1 cellular context compared by ENCODE assay signal in the genomic region with DNA sequence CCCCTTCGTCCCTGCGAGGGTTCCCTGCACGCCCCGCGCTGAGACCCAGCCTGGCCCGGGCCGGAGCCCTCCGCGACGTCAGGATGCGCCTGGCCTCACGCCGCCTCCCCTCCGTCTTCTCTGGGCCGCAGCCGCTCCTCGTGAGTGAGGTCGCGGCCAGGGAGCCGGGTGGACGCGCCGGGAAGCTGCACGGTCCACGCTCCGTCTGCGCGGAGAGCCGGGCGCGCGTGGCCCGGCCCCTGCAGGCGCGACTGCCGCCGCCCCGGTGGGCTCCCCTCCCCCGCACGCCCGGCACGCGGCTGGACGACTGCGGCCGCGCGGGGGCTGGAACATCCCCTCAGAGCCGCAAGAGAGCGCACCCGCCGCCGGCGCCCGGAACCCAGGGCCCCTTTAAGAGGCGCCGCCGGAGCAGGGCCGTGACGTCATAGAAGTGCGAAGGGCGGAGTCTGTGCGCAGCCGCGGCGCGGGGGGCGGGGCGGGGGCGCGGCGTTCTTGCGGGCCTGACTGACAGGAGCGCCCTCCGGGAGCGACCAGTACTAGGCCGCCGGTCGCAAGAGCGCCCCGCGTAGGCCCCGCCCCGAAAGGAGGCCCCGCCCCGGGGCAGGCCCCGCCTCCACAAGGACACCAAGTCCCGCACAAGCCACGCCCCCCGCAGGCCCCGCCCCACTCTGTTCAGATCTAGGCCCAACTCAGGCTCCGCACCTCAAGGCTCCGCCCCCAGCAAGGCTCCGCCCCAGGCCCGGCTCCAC.
TF ChIP-seq lines count a peak whose summit lies in the region.

No MANE protein-coding gene starts in this region.

TF ChIP-seq in HEK293, 187 proteins besides CTCF, POLR2A, EP300 and RAD21 (continued from another document):
- TF ChIP-seq ZNF629 (tag by site-specific recombination; IDR thresholded peaks at IDR 0.05) (peak; percentile 96), ZFP3 (tag by site-specific recombination; IDR thresholded peaks at IDR 0.05; ENCODE audit: low read depth) (no peak), KLF1 (tag by site-specific recombination; IDR thresholded peaks at IDR 0.05) (peak; percentile 39; the same call in 1 of the 2 replicates), ZBTB8A (tag by site-specific recombination; IDR thresholded peaks at IDR 0.05) (peak; percentile 96), ZNF169 (tag by site-specific recombination; IDR thresholded peaks at IDR 0.05) (no peak), ZNF677 (tag by site-specific recombination; IDR thresholded peaks at IDR 0.05) (peak; percentile 40; the same call in 1 of the 2 replicates), ZNF660 (tag by site-specific recombination; IDR thresholded peaks at IDR 0.05) (0 out of 2 replicates have a peak, but pooled peaks have one; percentile 9), GFI1B (tag by site-specific recombination; IDR thresholded peaks at IDR 0.05) (no peak), ZNF76 (tag by site-specific recombination; IDR thresholded peaks at IDR 0.05; ENCODE audit: borderline replicate concordance, low read depth) (0 out of 2 replicates have a peak, but pooled peaks have one; percentile 45), ZNF341 (tag by site-specific recombination; IDR thresholded peaks at IDR 0.05; ENCODE audit: low read depth) (no peak), ZNF561 (tag by site-specific recombination; IDR thresholded peaks at IDR 0.05; ENCODE audit: borderline replicate concordance) (peak; percentile 32; the same call in 1 of the 2 replicates), ZNF174 (tag by site-specific recombination; IDR thresholded peaks at IDR 0.05) (no peak), ZFP41 (tag by site-specific recombination; IDR thresholded peaks at IDR 0.05; ENCODE audit: borderline replicate concordance) (no peak), ZXDB (tag by site-specific recombination; IDR thresholded peaks at IDR 0.05) (0 out of 2 replicates have a peak, but pooled peaks have one; percentile 16), KLF9 (tag by site-specific recombination; IDR thresholded peaks at IDR 0.05; ENCODE audit: low read depth) (peak; percentile 78), ZFHX2 (tag by site-specific recombination; conservative IDR thresholded peaks at IDR 0.05) (peak; percentile 36; the same call in 1 of the 2 replicates), ZBTB20 (tag by site-specific recombination; IDR thresholded peaks at IDR 0.05) (peak; percentile 79; the same call in 1 of the 2 replicates), ZFP69B (tag by site-specific recombination; IDR thresholded peaks at IDR 0.05) (peak; percentile 94), ZNF37A (tag by site-specific recombination; IDR thresholded peaks at IDR 0.05) (0 out of 2 replicates have a peak, but pooled peaks have one; percentile 3), GLIS1 (tag by site-specific recombination; IDR thresholded peaks at IDR 0.05) (peak; percentile 34; the same call in 1 of the 2 replicates), ZBTB21 (tag by site-specific recombination; IDR thresholded peaks at IDR 0.05) (peak; percentile 85)
- TF ChIP-seq, protein P1, sequence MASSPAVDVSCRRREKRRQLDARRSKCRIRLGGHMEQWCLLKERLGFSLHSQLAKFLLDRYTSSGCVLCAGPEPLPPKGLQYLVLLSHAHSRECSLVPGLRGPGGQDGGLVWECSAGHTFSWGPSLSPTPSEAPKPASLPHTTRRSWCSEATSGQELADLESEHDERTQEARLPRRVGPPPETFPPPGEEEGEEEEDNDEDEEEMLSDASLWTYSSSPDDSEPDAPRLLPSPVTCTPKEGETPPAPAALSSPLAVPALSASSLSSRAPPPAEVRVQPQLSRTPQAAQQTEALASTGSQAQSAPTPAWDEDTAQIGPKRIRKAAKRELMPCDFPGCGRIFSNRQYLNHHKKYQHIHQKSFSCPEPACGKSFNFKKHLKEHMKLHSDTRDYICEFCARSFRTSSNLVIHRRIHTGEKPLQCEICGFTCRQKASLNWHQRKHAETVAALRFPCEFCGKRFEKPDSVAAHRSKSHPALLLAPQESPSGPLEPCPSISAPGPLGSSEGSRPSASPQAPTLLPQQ (tag by site-specific recombination; IDR thresholded peaks at IDR 0.05) = peak; percentile 99
- TF ChIP-seq, protein P2, sequence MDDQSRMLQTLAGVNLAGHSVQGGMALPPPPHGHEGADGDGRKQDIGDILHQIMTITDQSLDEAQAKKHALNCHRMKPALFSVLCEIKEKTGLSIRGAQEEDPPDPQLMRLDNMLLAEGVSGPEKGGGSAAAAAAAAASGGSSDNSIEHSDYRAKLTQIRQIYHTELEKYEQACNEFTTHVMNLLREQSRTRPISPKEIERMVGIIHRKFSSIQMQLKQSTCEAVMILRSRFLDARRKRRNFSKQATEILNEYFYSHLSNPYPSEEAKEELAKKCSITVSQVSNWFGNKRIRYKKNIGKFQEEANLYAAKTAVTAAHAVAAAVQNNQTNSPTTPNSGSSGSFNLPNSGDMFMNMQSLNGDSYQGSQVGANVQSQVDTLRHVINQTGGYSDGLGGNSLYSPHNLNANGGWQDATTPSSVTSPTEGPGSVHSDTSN (CRISPR knock-in tag; IDR thresholded peaks at IDR 0.05) = peak; percentile 68
- TF ChIP-seq, protein P3, sequence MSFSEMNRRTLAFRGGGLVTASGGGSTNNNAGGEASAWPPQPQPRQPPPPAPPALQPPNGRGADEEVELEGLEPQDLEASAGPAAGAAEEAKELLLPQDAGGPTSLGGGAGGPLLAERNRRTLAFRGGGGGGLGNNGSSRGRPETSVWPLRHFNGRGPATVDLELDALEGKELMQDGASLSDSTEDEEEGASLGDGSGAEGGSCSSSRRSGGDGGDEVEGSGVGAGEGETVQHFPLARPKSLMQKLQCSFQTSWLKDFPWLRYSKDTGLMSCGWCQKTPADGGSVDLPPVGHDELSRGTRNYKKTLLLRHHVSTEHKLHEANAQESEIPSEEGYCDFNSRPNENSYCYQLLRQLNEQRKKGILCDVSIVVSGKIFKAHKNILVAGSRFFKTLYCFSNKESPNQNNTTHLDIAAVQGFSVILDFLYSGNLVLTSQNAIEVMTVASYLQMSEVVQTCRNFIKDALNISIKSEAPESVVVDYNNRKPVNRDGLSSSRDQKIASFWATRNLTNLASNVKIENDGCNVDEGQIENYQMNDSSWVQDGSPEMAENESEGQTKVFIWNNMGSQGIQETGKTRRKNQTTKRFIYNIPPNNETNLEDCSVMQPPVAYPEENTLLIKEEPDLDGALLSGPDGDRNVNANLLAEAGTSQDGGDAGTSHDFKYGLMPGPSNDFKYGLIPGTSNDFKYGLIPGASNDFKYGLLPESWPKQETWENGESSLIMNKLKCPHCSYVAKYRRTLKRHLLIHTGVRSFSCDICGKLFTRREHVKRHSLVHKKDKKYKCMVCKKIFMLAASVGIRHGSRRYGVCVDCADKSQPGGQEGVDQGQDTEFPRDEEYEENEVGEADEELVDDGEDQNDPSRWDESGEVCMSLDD (tag by site-specific recombination; IDR thresholded peaks at IDR 0.05) = no peak
- TF ChIP-seq, protein P4, sequence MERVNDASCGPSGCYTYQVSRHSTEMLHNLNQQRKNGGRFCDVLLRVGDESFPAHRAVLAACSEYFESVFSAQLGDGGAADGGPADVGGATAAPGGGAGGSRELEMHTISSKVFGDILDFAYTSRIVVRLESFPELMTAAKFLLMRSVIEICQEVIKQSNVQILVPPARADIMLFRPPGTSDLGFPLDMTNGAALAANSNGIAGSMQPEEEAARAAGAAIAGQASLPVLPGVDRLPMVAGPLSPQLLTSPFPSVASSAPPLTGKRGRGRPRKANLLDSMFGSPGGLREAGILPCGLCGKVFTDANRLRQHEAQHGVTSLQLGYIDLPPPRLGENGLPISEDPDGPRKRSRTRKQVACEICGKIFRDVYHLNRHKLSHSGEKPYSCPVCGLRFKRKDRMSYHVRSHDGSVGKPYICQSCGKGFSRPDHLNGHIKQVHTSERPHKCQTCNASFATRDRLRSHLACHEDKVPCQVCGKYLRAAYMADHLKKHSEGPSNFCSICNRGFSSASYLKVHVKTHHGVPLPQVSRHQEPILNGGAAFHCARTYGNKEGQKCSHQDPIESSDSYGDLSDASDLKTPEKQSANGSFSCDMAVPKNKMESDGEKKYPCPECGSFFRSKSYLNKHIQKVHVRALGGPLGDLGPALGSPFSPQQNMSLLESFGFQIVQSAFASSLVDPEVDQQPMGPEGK (tag by site-specific recombination; IDR thresholded peaks at IDR 0.05) = peak; percentile 46; the same call in 1 of the 2 replicates
